Comparison of ENCODE assay signal across 12 cellular contexts in the genomic region with DNA sequence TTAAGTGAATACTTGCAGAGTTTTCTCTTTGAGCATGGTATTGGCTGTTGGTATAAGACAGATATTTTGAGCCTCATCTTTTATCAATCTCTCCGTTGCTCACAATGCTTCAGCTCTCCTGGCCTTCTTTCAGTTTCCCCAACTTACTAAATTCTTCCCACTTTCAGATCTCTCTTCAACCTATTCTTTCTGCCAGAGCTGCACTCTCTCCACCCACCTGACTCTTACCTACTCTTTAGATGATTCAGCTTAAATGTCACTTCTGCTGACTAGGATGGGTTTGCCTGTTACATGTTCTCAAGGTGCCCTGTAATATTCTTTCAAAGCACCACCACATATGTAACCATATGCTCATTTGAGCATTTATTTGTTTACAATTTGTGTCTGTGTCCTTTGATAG. TPM values are rescaled to one million over a fixed set of nuclear protein-coding genes. Genes with fewer than 3 reads are reported as not detected.
A peak's percentile ranks its signal among the peaks of the same experiment; 100 is the strongest.
DNase-seq lines count a peak whose midpoint lies in the region; ATAC-seq and TF ChIP-seq lines count a peak whose summit lies in the region.
"Had no signal": no experiment of that assay in that cellular context is flagged by ENCODE, and none has a peak within 500 bp of the region (broad histone marks: within the 10 kb centered on the region; RNA-seq: fewer than 3 reads in every experiment).

No MANE protein-coding gene starts in this region.

- H2AFZ ChIP-seq in DND-41 (ENCODE audit: low read depth, low read length): no peak overlapping the region
- H2AFZ ChIP-seq in PC-9: no peak overlapping the region

- POLR2A ChIA-PET in PC-9 (lab: Charles Lee; ENCODE audit: unreplicated experiment): no interaction called here

- H3K4me3 Mint-ChIP-seq in mesothelial cell of epicardium: peak overlapping the region; percentile 96

- intact Hi-C loops in PC-9 (cut with micrococcal nuclease; ENCODE audit: unreplicated experiment): no loop called here

- DNase-seq in DND-41 (no peak), PC-9 (no peak), mesothelial cell of epicardium (ENCODE audit: low spot score in 2 of 2, unreplicated experiment in 2 of 2) (no peak), NCI-H526 treated with DMSO at 0.1 percent for 48 hours (lab: John Stamatoyannopoulos, UW) (no peak), ureter (ENCODE audit: low spot score) (no peak)
- DNase-seq: DMS79, left ventricle myocardium inferior, NCI-H446 treated with DMSO at 0.1 percent for 48 hours, psoas muscle had no signal

- no TSS peak for BruUV-seq in PC-9 (replicated peaks; lab: Mats Ljungman, UMichigan)

- TF ChIP-seq CTCF in DND-41 (IDR thresholded peaks at IDR 0.05; ENCODE audit: borderline replicate concordance, extremely low read depth, low read length, poor library complexity, severe bottlenecking): no peak
- TF ChIP-seq CTCF in PC-9 (conservative IDR thresholded peaks at IDR 0.05): no peak
- no peak for TF ChIP-seq CTCF in mesothelial cell of epicardium (IDR thresholded peaks at IDR 0.05; ENCODE audit: unreplicated experiment)

- peaks cover 31% of the 10 kb centered on the region for H3K4me1 ChIP-seq in DND-41 (ENCODE audit: insufficient read depth, low read length)
- H3K4me1 ChIP-seq in PC-9 (replicated peaks; ENCODE audit: insufficient read depth): peaks cover 30% of the 10 kb centered on the region

- peaks cover 28% of the 10 kb centered on the region for H3K4me1 Mint-ChIP-seq in mesothelial cell of epicardium

- H3K9me3 Mint-ChIP-seq in mesothelial cell of epicardium: no peaks in the 10 kb centered on the region
- H3K9me3 Mint-ChIP-seq: dendritic cell treated with granulocyte-macrophage colony-stimulating factor and Interleukin-4, amounts not matched to agents 40 ng/mL and 50 ng/mL, for 4 days had no signal

- no peak overlapping the region for H3K27ac Mint-ChIP-seq in mesothelial cell of epicardium

- H3K27me3 Mint-ChIP-seq in mesothelial cell of epicardium (ENCODE audit: low read depth): no peaks in the 10 kb centered on the region
- H3K27me3 Mint-ChIP-seq: dendritic cell treated with granulocyte-macrophage colony-stimulating factor and Interleukin-4, amounts not matched to agents 40 ng/mL and 50 ng/mL, for 4 days had no signal

- H3K9me3 ChIP-seq in DND-41 (ENCODE audit: insufficient read depth, low read length, severe bottlenecking) (no peaks in the 10 kb centered on the region), PC-9 (ENCODE audit: insufficient read depth, low read depth) (no peaks in the 10 kb centered on the region)
- H3K9me3 ChIP-seq: gastroesophageal sphincter, left ventricle myocardium inferior, psoas muscle had no signal

- H3K27ac ChIP-seq in DND-41 (ENCODE audit: low read length) (no peak overlapping the region), PC-9 (no peak overlapping the region)
- H3K27ac ChIP-seq: gastroesophageal sphincter, left ventricle myocardium inferior, psoas muscle had no signal

- CTCF ChIA-PET in PC-9 (lab: Charles Lee): no interaction called here

- H3K9me2 ChIP-seq in PC-9 (ENCODE audit: insufficient read depth): no peaks in the 10 kb centered on the region

- H4K20me1 ChIP-seq in DND-41 (ENCODE audit: insufficient read depth, low read length) (0 out of 2 replicates have a peak, but pooled peaks cover 4% of the 10 kb centered on the region), PC-9 (ENCODE audit: insufficient read depth) (no peaks in the 10 kb centered on the region)

- ATAC-seq in DND-41 (ENCODE audit: insufficient read depth, low read depth) (no peak), GM21381 (IDR thresholded peaks at IDR 0.05; ENCODE audit: unreplicated experiment) (no peak)
- ATAC-seq: gastroesophageal sphincter, psoas muscle had no signal

- H3K9ac ChIP-seq in DND-41 (ENCODE audit: low read depth, low read length): peak overlapping the region; percentile 81; the same call in 1 of the 2 replicates

- H3K4me3 ChIP-seq in DND-41 (ENCODE audit: low read depth in 1 of 2, low read length in 2 of 2): peak overlapping the region in 1 of 2 experiments; percentile 97; a peak in 2 of 4 replicates
- no peak overlapping the region for H3K4me3 ChIP-seq in PC-9

- H3K79me2 ChIP-seq in DND-41 (ENCODE audit: insufficient read depth, low read length): peaks cover 61% of the 10 kb centered on the region
- peaks cover 37% of the 10 kb centered on the region for H3K79me2 ChIP-seq in PC-9 (ENCODE audit: low read depth)

- no peaks in the 10 kb centered on the region for H3K27me3 ChIP-seq in DND-41 (ENCODE audit: insufficient read depth, low read length, poor library complexity)
- no peaks in the 10 kb centered on the region for H3K27me3 ChIP-seq in PC-9 (ENCODE audit: insufficient read depth, low read depth)
- H3K27me3 ChIP-seq: gastroesophageal sphincter had no signal

- H3K4me2 ChIP-seq in DND-41 (ENCODE audit: insufficient read depth, low read length) (peak overlapping the region; percentile 72), PC-9 (peak overlapping the region; percentile 85; the same call in 1 of the 2 replicates)

- H3K36me3 Mint-ChIP-seq in mesothelial cell of epicardium: peaks cover 10% of the 10 kb centered on the region

- H3F3A ChIP-seq in PC-9 (ENCODE audit: insufficient read depth, low read depth): peaks cover 3% of the 10 kb centered on the region; the same call in 1 of the 2 replicates

- H3K36me3 ChIP-seq in DND-41 (ENCODE audit: insufficient read depth, low read length) (peaks cover 32% of the 10 kb centered on the region), PC-9 (ENCODE audit: low read depth) (no peaks in the 10 kb centered on the region)

RNA-seq across cellular contexts. Expression of gene EXOSC1, which starts 1.6 kb away (rescaled TPM):
- total RNA-seq in PC-9 (2021) (25.4 and 27.0 TPM in 2 replicates), mesothelial cell of epicardium (28.2 to 31.2 TPM (median 30.6 TPM) in 3 replicates), ureter (41.2 TPM)

RNA-seq across cellular contexts. Expression of gene ZDHHC16, which starts 1.8 kb away (rescaled TPM):
- 29.1 and 29.6 TPM in 2 replicates for total RNA-seq in PC-9 (2021)
- total RNA-seq in mesothelial cell of epicardium: 36.9 to 41.4 TPM (median 39.7 TPM) in 3 replicates
- 34.0 TPM for total RNA-seq in ureter

RNA-seq across cellular contexts. Expression of gene PGAM1, which starts 18.2 kb away (rescaled TPM):
- total RNA-seq in PC-9 (2021) (177 and 243 TPM in 2 replicates), mesothelial cell of epicardium (188 to 197 TPM (median 188 TPM) in 3 replicates), ureter (190 TPM)

RNA-seq across cellular contexts. Expression of gene RRP12, which starts 43.1 kb away (rescaled TPM):
- total RNA-seq in PC-9 (2021): 22.6 and 34.3 TPM in 2 replicates
- total RNA-seq in mesothelial cell of epicardium: 35.7 to 42.4 TPM (median 41.9 TPM) in 3 replicates
- 51.9 TPM for total RNA-seq in ureter

RNA-seq across cellular contexts. Expression of gene MMS19, which starts 54.0 kb away (rescaled TPM):
- 42.4 and 42.7 TPM in 2 replicates for total RNA-seq in PC-9 (2021)
- total RNA-seq in mesothelial cell of epicardium: 82.5 to 88.1 TPM (median 84.9 TPM) in 3 replicates
- 71.5 TPM for total RNA-seq in ureter
